8 cellular contexts compared by ENCODE assay signal in the genomic region with DNA sequence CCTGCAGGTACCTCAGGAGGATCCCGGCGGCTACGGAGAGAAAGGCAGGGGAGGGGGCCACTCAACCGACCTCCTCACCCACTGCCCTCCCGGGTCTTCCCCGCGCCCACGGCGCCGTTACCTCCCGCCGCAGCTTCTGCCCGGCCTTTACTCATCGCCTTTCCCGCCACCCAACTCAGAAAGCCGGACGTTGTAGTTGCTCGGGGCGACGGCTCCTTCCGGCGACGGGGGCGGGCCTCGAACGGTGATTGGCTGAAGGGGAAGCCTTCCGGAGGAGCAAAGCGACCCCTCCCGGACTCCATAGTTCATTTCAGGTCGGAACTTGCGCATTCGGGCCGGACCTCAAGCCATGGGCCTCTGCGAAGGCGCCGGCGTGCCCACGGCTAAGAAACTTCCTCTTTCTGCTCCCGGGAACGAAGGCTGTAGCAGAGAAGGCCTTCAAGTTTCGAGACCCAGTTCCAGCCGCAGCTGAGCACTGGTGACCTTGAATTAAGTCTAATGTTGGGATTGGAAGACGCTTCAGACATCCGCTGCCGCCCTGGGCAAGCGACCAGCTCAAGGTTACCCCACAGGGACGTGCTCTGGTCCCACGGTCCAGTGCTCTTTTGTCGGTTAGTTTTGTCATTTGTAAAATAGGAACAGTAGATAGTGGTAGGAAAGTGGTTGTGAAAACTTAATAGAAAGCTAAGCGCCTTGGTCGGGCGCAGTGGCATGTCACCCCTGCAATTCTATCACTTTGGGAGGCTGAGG. TPM values are rescaled to one million over a fixed set of nuclear protein-coding genes. Genes with fewer than 3 reads are reported as not detected.
DNase-seq lines count a peak whose midpoint lies in the region; ATAC-seq and TF ChIP-seq lines count a peak whose summit lies in the region.

A gene with protein sequence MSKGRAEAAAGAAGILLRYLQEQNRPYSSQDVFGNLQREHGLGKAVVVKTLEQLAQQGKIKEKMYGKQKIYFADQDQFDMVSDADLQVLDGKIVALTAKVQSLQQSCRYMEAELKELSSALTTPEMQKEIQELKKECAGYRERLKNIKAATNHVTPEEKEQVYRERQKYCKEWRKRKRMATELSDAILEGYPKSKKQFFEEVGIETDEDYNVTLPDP (minus strand): TSS at position 198 of the 750 bp plus-strand sequence. CDS start 43 bp downstream, at position 155.

- ATAC-seq in GM18870 (IDR thresholded peaks at IDR 0.05; ENCODE audit: unreplicated experiment) (peak; percentile 54), HG03135 (IDR thresholded peaks at IDR 0.05; ENCODE audit: unreplicated experiment) (peak; percentile 65)

- H3K4me1 ChIP-seq in breast epithelium (no peaks in the 10 kb centered on the region), skeletal muscle tissue (ENCODE audit: control insufficient read depth in 3 of 3, insufficient read depth in 3 of 3, low read length in 3 of 3) (peaks cover 12 to 23% (median 19%) of the 10 kb centered on the region in 3 donors)

- H3K4me3 ChIP-seq in breast epithelium: peak within 1 kb of the TSS; percentile 54 to 67 (median 65)
- peak within 1 kb of the TSS; percentile 98 for H3K4me3 ChIP-seq in iPS-18c (ENCODE audit: insufficient read depth, low read depth, low read length)
- H3K4me3 ChIP-seq in skeletal muscle tissue (ENCODE audit: low read length in 3 of 3): peak within 1 kb of the TSS; percentile 97 to 99 (median 99)

- intact Hi-C loops in breast epithelium (cut with DNase I; ENCODE audit: low total_unique reads): loop anchor here (10.0 kb wide), 1 partner anchor 97 kb away; a partner anchor contains a TSS

- TF ChIP-seq CTCF in VCaP (conservative IDR thresholded peaks at IDR 0.05) (peak; percentile 27), breast epithelium (IDR thresholded peaks at IDR 0.05) (peak in 2 of 3 donors; percentile 36 to 43)

- H3K27ac ChIP-seq in VCaP (peak within 1 kb of the TSS; percentile 81), breast epithelium (peak within 1 kb of the TSS; percentile 76 to 80), skeletal muscle tissue (ENCODE audit: low read depth, low read length) (peak within 1 kb of the TSS; percentile 89)

- H3K9me3 ChIP-seq in breast epithelium (no peaks in the 10 kb centered on the region), iPS-18c (ENCODE audit: control insufficient read depth, insufficient read depth, low read length) (no peaks in the 10 kb centered on the region), skeletal muscle tissue (ENCODE audit: control insufficient read depth in 3 of 3, low read length in 3 of 3) (no peaks in the 10 kb centered on the region)

- H3K36me3 ChIP-seq in breast epithelium (peaks cover 9% of the 10 kb centered on the region), skeletal muscle tissue (ENCODE audit: control insufficient read depth in 3 of 3, insufficient read depth in 3 of 3, low read length in 3 of 3) (peaks cover 49 to 55% (median 54%) of the 10 kb centered on the region in 3 donors)

- peak; percentile 99 for DNase-seq in AG08395 (ENCODE audit: low spot score)
- DNase-seq in NCI-H2227 (lab: John Stamatoyannopoulos, UW; ENCODE audit: unreplicated experiment): peak; percentile 96
- DNase-seq in breast epithelium (ENCODE audit: low spot score in 2 of 2): peak; percentile 93 to 97

- H3K9ac ChIP-seq in skeletal muscle tissue (ENCODE audit: low read depth in 1 of 3, low read length in 3 of 3): peak within 1 kb of the TSS; percentile 92 to 98 (median 96)

- H3K27me3 ChIP-seq in breast epithelium (no peaks in the 10 kb centered on the region), skeletal muscle tissue (ENCODE audit: control insufficient read depth in 3 of 3, insufficient read depth in 3 of 3, low read length in 3 of 3) (no peaks in the 10 kb centered on the region)

- no peak for TF ChIP-seq POLR2A in breast epithelium (IDR thresholded peaks at IDR 0.05)

RNA-seq across cellular contexts. Expression of the gene that starts here (rescaled TPM):
- total RNA-seq in breast epithelium (1 to 10 TPM; 3.3 to 4.2 (median 3.5) TPM), skeletal muscle tissue (2.1 TPM)

Comparison
In these comparisons a context has a peak if more than half of its experiments do, and no peak if none do; other contexts are left out.
1. Peak in every context shown above with its lines: DNase-seq, ATAC-seq, H3K4me3 ChIP-seq and H3K27ac ChIP-seq.